In genomic region chr9:86642721-86643120, GRCh38 we compare ENCODE assay signal across 27 cellular contexts.
"Had no signal": no experiment of that assay in that cellular context is flagged by ENCODE, and none has a peak within 500 bp of the region (broad histone marks: within the 10 kb centered on the region; RNA-seq: fewer than 3 reads in every experiment).

No MANE protein-coding gene starts in this region.

- H3K9me3 ChIP-seq: gastroesophageal sphincter, heart left ventricle, left lung, right atrium auricular region, stomach, thyroid gland had no signal

- H3K27ac Mint-ChIP-seq: naive thymus-derived CD4-positive, alpha-beta T cell; progenitor cell of endocrine pancreas; type B pancreatic cell had no signal

- H3K27ac ChIP-seq: dorsolateral prefrontal cortex, epithelial cell of prostate, gastroesophageal sphincter, heart left ventricle, hepatocyte, left lung, parathyroid adenoma, right atrium auricular region, stomach, thyroid gland had no signal

- ATAC-seq: esophagus mucosa; gastroesophageal sphincter; heart left ventricle; left cardiac atrium; left lung; naive thymus-derived CD4-positive, alpha-beta T cell; sciatic nerve had no signal

- H3K4me1 Mint-ChIP-seq: naive thymus-derived CD4-positive, alpha-beta T cell had no signal

- H2AFZ ChIP-seq: hepatocyte, parathyroid adenoma had no signal

- H3K79me2 ChIP-seq: hepatocyte, parathyroid adenoma had no signal

- H3K36me3 Mint-ChIP-seq: naive thymus-derived CD4-positive, alpha-beta T cell had no signal

- H3K9me3 Mint-ChIP-seq: type B pancreatic cell had no signal

- H3K27me3 ChIP-seq: gastroesophageal sphincter, heart left ventricle, right atrium auricular region, stomach, thyroid gland had no signal

- H3K4me1 ChIP-seq: heart left ventricle, left lung, parathyroid adenoma, right atrium auricular region, thyroid gland had no signal

- H3K9ac ChIP-seq: parathyroid adenoma had no signal

- DNase-seq: cerebellar nuclear complex; dorsolateral prefrontal cortex; effector CD4-positive, alpha-beta T cell; foreskin fibroblast; heart left ventricle; left cardiac atrium; left lung; mesenchymal stem cell; midbrain; naive thymus-derived CD4-positive, alpha-beta T cell; stimulated activated CD4-positive, alpha-beta T cell treated with anti-CD3 and anti-CD28 coated beads, Interleukin-12 subunit alpha, Interleukin-12 subunit beta, amount 100 ng/mL, for 4 hours; stimulated activated CD4-positive, alpha-beta T cell treated with anti-CD3 and anti-CD28 coated beads, Interleukin-1b, Interleukin-23, amount 100 ng/mL, for 48 hours; stimulated activated CD4-positive, alpha-beta T cell treated with anti-CD3 and anti-CD28 coated beads, Interleukin-4, amount 100 ng/mL, for 1 hour; stimulated activated CD8-positive, alpha-beta memory T cell treated with anti-CD3 and anti-CD28 coated beads, Interleukin-4, amount 100 ng/mL, for 48 hours; stimulated activated naive CD4-positive, alpha-beta T cell treated with Interleukin-2 at 50 U/mL for 16 hours; stomach; thyroid gland had no signal

- H3K4me3 ChIP-seq: dorsolateral prefrontal cortex, gastroesophageal sphincter, heart left ventricle, hepatocyte, left lung, right atrium auricular region, smooth muscle cell, stomach, thyroid gland had no signal

- H3K4me3 Mint-ChIP-seq: naive thymus-derived CD4-positive, alpha-beta T cell; type B pancreatic cell had no signal

- H3K4me2 ChIP-seq: hepatocyte, smooth muscle cell had no signal

- H3K36me3 ChIP-seq: gastroesophageal sphincter, heart left ventricle, left lung, right atrium auricular region, stomach, thyroid gland had no signal
